In the genomic region with DNA sequence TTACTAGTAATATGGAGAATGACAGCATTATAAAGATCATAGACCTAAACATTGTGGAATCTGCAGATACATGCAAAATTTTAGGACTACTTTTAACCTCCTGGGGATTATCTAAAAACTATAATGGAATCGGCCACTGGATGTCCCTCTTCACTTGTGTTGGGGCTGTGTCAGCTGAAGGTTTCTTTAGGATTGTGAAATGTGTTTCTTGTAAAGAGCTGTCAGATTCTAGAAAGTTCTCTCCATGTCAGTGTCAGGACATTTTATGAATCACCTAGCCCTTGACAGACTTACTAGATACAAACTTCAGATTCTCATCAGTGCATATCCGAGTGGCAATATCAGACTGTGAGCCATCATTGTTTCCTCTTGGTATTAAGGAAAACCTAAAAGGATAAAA, we compare ENCODE assay signal across 8 cellular contexts.
DNase-seq lines count a peak whose midpoint lies in the region; ATAC-seq and TF ChIP-seq lines count a peak whose summit lies in the region.

No MANE protein-coding gene starts in this region.

- no peak for TF ChIP-seq POLR2A in testis (IDR thresholded peaks at IDR 0.05)

- DNase-seq in SKM-1 treated with dmso at 0.1 percent for 144 hours (lab: John Stamatoyannopoulos, UW; ENCODE audit: unreplicated experiment) = peak; percentile 14
- DNase-seq in SKM-1 (lab: John Stamatoyannopoulos, UW; ENCODE audit: unreplicated experiment) = no peak
- DNase-seq in foreskin fibroblast = peak; percentile 4 to 8
- DNase-seq in testis = peak; percentile 28
- DNase-seq in activated T-cell treated with anti-CD3 and anti-CD28 coated beads for 4 hours = no peak

- ATAC-seq in GM21360 (IDR thresholded peaks at IDR 0.05; ENCODE audit: unreplicated experiment) = no peak
- no peak for ATAC-seq in HG02763 (IDR thresholded peaks at IDR 0.05; ENCODE audit: unreplicated experiment)

- H3K36me3 ChIP-seq in OCI-LY1 (ENCODE audit: insufficient read depth, low read length) (no peaks in the 10 kb centered on the region), testis (ENCODE audit: low read depth, missing control alignments) (no peaks in the 10 kb centered on the region)

- H3K27ac ChIP-seq in OCI-LY1 (ENCODE audit: low read depth, low read length, poor library complexity, severe bottlenecking) (no peak overlapping the region), testis (no peak overlapping the region)

- no peaks in the 10 kb centered on the region for H3K79me2 ChIP-seq in OCI-LY1 (ENCODE audit: insufficient read depth, low read length)

- H3K9me2 ChIP-seq in OCI-LY1 (ENCODE audit: low read depth, low read length) = no peaks in the 10 kb centered on the region

- H4K20me1 ChIP-seq in OCI-LY1 (ENCODE audit: insufficient read depth, low read length) = no peaks in the 10 kb centered on the region

- H3K27me3 ChIP-seq in OCI-LY1 (ENCODE audit: insufficient read depth, low read length) = no peaks in the 10 kb centered on the region
- no peaks in the 10 kb centered on the region for H3K27me3 ChIP-seq in testis

- H3K4me2 ChIP-seq in OCI-LY1 (ENCODE audit: low read length) = no peak overlapping the region

- H3K4me1 ChIP-seq in OCI-LY1 (ENCODE audit: insufficient read depth, low read length, severe bottlenecking) (no peaks in the 10 kb centered on the region), testis (no peaks in the 10 kb centered on the region)

- intact Hi-C loops in testis (cut with DNase I; ENCODE audit: low total_unique reads) = no loop called here

- 48 to 49% methylated on average over 2 of the region's 2 CpGs for WGBS in testis, 2 donors

- no peaks in the 10 kb centered on the region for H3F3A ChIP-seq in OCI-LY1 (ENCODE audit: insufficient read depth, low read length)

- H2AFZ ChIP-seq in OCI-LY1 (ENCODE audit: low read length) = no peak overlapping the region

- no peak overlapping the region for H3K9ac ChIP-seq in OCI-LY1 (ENCODE audit: low read length)

- H3K4me3 ChIP-seq in OCI-LY1 (ENCODE audit: low read depth, low read length, poor library complexity, severe bottlenecking) (no peak overlapping the region), foreskin fibroblast (ENCODE audit: low read depth in 1 of 2, low read length in 2 of 2) (no peak overlapping the region), testis (no peak overlapping the region)

- TF ChIP-seq CTCF in OCI-LY1 (IDR thresholded peaks at IDR 0.05; ENCODE audit: low read length) (peak; percentile 31; the same call in 1 of the 2 replicates), foreskin fibroblast (IDR thresholded peaks at IDR 0.05; ENCODE audit: low read depth, low read length) (no peak), testis (IDR thresholded peaks at IDR 0.05) (peak in 1 of 3 experiments; percentile 32)

- H3K9me3 ChIP-seq in OCI-LY1 (ENCODE audit: low read length) = 0 out of 2 replicates have a peak, but pooled peaks cover 2% of the 10 kb centered on the region
- H3K9me3 ChIP-seq in testis = no peaks in the 10 kb centered on the region

Comparison
In these comparisons a context has a peak if more than half of its experiments do, and no peak if none do; other contexts are left out.
1. DNase-seq: peak in SKM-1 treated with dmso at 0.1 percent for 144 hours (single experiment), foreskin fibroblast (2 of 2) and testis (single experiment); none in SKM-1 (single experiment) and activated T-cell treated with anti-CD3 and anti-CD28 coated beads for 4 hours (single experiment).